In genomic region chr15:66936864-66937245, GRCh38 we compare ENCODE assay signal across 2 cellular contexts.
TF ChIP-seq lines count a peak whose summit lies in the region.

No MANE protein-coding gene starts in this region.

TF ChIP-seq in IMR-90, 13 proteins besides CTCF, POLR2A, EP300 and RAD21:
- TF ChIP-seq FOS (IDR thresholded peaks at IDR 0.05; ENCODE audit: low read depth, low read length), result no peak
- no peak for TF ChIP-seq BHLHE40 (IDR thresholded peaks at IDR 0.05; ENCODE audit: low read depth, low read length)
- TF ChIP-seq MAZ (IDR thresholded peaks at IDR 0.05; ENCODE audit: borderline replicate concordance, low read depth, low read length), result no peak
- TF ChIP-seq CHD1 (IDR thresholded peaks at IDR 0.05; ENCODE audit: low read depth, low read length), result no peak
- TF ChIP-seq RCOR1 (IDR thresholded peaks at IDR 0.05; ENCODE audit: insufficient replicate concordance, low read length), result no peak
- TF ChIP-seq SMC3 (IDR thresholded peaks at IDR 0.05; ENCODE audit: low read depth, low read length), result no peak
- no peak for TF ChIP-seq CEBPB (IDR thresholded peaks at IDR 0.05; ENCODE audit: low read depth, low read length)
- TF ChIP-seq USF2 (IDR thresholded peaks at IDR 0.05; ENCODE audit: low read depth, low read length), result no peak
- no peak for TF ChIP-seq RFX5 (IDR thresholded peaks at IDR 0.05; ENCODE audit: low read depth, low read length)
- no peak for TF ChIP-seq ELK1 (IDR thresholded peaks at IDR 0.05; ENCODE audit: borderline replicate concordance, low read depth, low read length)
- TF ChIP-seq MAFK (IDR thresholded peaks at IDR 0.05; ENCODE audit: low read depth, low read length), result no peak
- TF ChIP-seq NFE2L2 (IDR thresholded peaks at IDR 0.05; ENCODE audit: low read depth, low read length), result no peak
- no peak for TF ChIP-seq MXI1 (IDR thresholded peaks at IDR 0.05; ENCODE audit: borderline replicate concordance, low read depth, low read length)

TF ChIP-seq in H1, 55 proteins besides CTCF, POLR2A, EP300 and RAD21:
- TF ChIP-seq KDM4A (IDR thresholded peaks at IDR 0.05; ENCODE audit: low read depth, low read length, severe bottlenecking) (no peak), TCF12 (IDR thresholded peaks at IDR 0.05; ENCODE audit: low read depth, low read length) (no peak), RBBP5 (IDR thresholded peaks at IDR 0.05; ENCODE audit: borderline replicate concordance, low read depth, low read length) (no peak), SP2 (IDR thresholded peaks at IDR 0.05; ENCODE audit: low read length) (no peak), KDM5A (IDR thresholded peaks at IDR 0.05; ENCODE audit: low read length) (no peak), BACH1 (IDR thresholded peaks at IDR 0.05; ENCODE audit: low read length) (no peak), KDM1A (IDR thresholded peaks at IDR 0.05; ENCODE audit: borderline replicate concordance, low read length) (no peak), ASH2L (IDR thresholded peaks at IDR 0.05; ENCODE audit: low read length) (no peak), MAX (IDR thresholded peaks at IDR 0.05) (no peak), USF2 (IDR thresholded peaks at IDR 0.05; ENCODE audit: low read length) (no peak), CHD1 (IDR thresholded peaks at IDR 0.05; ENCODE audit: low read depth, low read length) (no peak), E2F6 (IDR thresholded peaks at IDR 0.05) (no peak), SP4 (IDR thresholded peaks at IDR 0.05; ENCODE audit: low read length) (no peak)
